In genomic region chr14:100222219-100223093, GRCh38 we compare ENCODE assay signal across 1 cellular context.
A peak's percentile ranks its signal among the peaks of the same experiment; 100 is the strongest.
TF ChIP-seq lines count a peak whose summit lies in the region.

No MANE protein-coding gene starts in this region.

TF ChIP-seq in GM23338, 12 proteins besides CTCF, POLR2A, EP300 and RAD21 (continued from another document):
- TF ChIP-seq, protein P1, sequence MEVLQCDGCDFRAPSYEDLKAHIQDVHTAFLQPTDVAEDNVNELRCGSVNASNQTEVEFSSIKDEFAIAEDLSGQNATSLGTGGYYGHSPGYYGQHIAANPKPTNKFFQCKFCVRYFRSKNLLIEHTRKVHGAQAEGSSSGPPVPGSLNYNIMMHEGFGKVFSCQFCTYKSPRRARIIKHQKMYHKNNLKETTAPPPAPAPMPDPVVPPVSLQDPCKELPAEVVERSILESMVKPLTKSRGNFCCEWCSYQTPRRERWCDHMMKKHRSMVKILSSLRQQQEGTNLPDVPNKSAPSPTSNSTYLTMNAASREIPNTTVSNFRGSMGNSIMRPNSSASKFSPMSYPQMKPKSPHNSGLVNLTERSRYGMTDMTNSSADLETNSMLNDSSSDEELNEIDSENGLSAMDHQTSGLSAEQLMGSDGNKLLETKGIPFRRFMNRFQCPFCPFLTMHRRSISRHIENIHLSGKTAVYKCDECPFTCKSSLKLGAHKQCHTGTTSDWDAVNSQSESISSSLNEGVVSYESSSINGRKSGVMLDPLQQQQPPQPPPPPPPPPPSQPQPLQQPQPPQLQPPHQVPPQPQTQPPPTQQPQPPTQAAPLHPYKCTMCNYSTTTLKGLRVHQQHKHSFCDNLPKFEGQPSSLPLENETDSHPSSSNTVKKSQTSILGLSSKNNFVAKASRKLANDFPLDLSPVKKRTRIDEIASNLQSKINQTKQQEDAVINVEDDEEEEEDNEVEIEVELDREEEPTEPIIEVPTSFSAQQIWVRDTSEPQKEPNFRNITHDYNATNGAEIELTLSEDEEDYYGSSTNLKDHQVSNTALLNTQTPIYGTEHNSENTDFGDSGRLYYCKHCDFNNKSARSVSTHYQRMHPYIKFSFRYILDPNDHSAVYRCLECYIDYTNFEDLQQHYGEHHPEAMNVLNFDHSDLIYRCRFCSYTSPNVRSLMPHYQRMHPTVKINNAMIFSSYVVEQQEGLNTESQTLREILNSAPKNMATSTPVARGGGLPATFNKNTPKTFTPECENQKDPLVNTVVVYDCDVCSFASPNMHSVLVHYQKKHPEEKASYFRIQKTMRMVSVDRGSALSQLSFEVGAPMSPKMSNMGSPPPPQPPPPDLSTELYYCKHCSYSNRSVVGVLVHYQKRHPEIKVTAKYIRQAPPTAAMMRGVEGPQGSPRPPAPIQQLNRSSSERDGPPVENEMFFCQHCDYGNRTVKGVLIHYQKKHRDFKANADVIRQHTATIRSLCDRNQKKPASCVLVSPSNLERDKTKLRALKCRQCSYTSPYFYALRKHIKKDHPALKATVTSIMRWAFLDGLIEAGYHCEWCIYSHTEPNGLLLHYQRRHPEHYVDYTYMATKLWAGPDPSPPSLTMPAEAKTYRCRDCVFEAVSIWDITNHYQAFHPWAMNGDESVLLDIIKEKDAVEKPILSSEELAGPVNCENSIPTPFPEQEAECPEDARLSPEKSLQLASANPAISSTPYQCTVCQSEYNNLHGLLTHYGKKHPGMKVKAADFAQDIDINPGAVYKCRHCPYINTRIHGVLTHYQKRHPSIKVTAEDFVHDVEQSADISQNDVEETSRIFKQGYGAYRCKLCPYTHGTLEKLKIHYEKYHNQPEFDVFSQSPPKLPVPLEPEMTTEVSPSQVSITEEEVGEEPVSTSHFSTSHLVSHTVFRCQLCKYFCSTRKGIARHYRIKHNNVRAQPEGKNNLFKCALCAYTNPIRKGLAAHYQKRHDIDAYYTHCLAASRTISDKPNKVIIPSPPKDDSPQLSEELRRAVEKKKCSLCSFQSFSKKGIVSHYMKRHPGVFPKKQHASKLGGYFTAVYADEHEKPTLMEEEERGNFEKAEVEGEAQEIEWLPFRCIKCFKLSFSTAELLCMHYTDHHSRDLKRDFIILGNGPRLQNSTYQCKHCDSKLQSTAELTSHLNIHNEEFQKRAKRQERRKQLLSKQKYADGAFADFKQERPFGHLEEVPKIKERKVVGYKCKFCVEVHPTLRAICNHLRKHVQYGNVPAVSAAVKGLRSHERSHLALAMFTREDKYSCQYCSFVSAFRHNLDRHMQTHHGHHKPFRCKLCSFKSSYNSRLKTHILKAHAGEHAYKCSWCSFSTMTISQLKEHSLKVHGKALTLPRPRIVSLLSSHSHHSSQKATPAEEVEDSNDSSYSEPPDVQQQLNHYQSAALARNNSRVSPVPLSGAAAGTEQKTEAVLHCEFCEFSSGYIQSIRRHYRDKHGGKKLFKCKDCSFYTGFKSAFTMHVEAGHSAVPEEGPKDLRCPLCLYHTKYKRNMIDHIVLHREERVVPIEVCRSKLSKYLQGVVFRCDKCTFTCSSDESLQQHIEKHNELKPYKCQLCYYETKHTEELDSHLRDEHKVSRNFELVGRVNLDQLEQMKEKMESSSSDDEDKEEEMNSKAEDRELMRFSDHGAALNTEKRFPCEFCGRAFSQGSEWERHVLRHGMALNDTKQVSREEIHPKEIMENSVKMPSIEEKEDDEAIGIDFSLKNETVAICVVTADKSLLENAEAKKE (CRISPR knock-in tag; IDR thresholded peaks at IDR 0.05), result no peak
- TF ChIP-seq POLR2AphosphoS5 (IDR thresholded peaks at IDR 0.05; ENCODE audit: low read depth) (0 out of 2 replicates have a peak, but pooled peaks have one; percentile 19), JUNB (IDR thresholded peaks at IDR 0.05; ENCODE audit: unreplicated experiment) (no peak), EZH2phosphoT487 (IDR thresholded peaks at IDR 0.05; ENCODE audit: unreplicated experiment) (no peak), ZNF114 (CRISPR knock-in tag; IDR thresholded peaks at IDR 0.05) (no peak)
- TF ChIP-seq, protein P2, sequence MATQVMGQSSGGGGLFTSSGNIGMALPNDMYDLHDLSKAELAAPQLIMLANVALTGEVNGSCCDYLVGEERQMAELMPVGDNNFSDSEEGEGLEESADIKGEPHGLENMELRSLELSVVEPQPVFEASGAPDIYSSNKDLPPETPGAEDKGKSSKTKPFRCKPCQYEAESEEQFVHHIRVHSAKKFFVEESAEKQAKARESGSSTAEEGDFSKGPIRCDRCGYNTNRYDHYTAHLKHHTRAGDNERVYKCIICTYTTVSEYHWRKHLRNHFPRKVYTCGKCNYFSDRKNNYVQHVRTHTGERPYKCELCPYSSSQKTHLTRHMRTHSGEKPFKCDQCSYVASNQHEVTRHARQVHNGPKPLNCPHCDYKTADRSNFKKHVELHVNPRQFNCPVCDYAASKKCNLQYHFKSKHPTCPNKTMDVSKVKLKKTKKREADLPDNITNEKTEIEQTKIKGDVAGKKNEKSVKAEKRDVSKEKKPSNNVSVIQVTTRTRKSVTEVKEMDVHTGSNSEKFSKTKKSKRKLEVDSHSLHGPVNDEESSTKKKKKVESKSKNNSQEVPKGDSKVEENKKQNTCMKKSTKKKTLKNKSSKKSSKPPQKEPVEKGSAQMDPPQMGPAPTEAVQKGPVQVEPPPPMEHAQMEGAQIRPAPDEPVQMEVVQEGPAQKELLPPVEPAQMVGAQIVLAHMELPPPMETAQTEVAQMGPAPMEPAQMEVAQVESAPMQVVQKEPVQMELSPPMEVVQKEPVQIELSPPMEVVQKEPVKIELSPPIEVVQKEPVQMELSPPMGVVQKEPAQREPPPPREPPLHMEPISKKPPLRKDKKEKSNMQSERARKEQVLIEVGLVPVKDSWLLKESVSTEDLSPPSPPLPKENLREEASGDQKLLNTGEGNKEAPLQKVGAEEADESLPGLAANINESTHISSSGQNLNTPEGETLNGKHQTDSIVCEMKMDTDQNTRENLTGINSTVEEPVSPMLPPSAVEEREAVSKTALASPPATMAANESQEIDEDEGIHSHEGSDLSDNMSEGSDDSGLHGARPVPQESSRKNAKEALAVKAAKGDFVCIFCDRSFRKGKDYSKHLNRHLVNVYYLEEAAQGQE (IDR thresholded peaks at IDR 0.05; ENCODE audit: unreplicated experiment), result no peak
